Comparison of ENCODE assay signal across 27 cellular contexts in the genomic region with DNA sequence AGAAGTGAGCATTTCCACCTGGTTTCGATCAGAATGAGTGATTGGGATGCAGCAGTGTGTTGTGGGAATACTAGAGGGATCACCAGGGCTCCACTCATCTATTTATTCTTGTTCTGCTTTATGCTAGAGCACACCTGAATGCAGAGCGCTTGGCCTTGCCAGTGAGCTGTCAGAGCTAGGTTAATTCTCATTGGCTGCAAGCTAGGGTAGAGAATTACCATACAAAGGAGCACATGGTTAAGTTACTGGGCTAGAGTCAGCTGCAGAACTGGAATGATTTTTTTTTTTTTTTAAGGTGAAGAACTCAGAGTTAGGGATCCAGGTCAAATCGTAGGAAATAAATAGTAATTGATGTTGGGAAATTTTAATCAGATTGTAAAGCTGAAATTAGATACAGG. TPM values are rescaled to one million over a fixed set of nuclear protein-coding genes. Genes with fewer than 3 reads are reported as not detected.
DNase-seq lines count a peak whose midpoint lies in the region; ATAC-seq and TF ChIP-seq lines count a peak whose summit lies in the region.
"Had no signal": no experiment of that assay in that cellular context is flagged by ENCODE, and none has a peak within 500 bp of the region (broad histone marks: within the 10 kb centered on the region; RNA-seq: fewer than 3 reads in every experiment).

No MANE protein-coding gene starts in this region.

- H3K36me3 ChIP-seq in fibroblast of lung (ENCODE audit: control insufficient read depth, insufficient read depth, low read length), result peaks cover 6% of the 10 kb centered on the region
- peaks cover 79% of the 10 kb centered on the region for H3K36me3 ChIP-seq in skeletal muscle satellite cell (ENCODE audit: insufficient read depth, low read length)

- H3K27me3 Mint-ChIP-seq in endothelial cell (ENCODE audit: unreplicated experiment), result no peaks in the 10 kb centered on the region
- H3K27me3 Mint-ChIP-seq: activated CD4-positive, alpha-beta memory T cell treated with anti-CD3 and anti-CD28 coated beads, Interleukin-2, amount 10 ng/mL, durations not matched to agents 7 days and 5 days; CD4-positive, CD25-positive, alpha-beta regulatory T cell had no signal

- ATAC-seq in HG03342 (IDR thresholded peaks at IDR 0.05; ENCODE audit: unreplicated experiment), result no peak
- ATAC-seq: K562; left lobe of liver; stimulated activated naive CD8-positive, alpha-beta T cell treated with anti-CD3 and anti-CD28 coated beads, Interleukin-15, Interleukin-2, amounts not matched to agents 100 U/mL and 50 U/mL, for 24 hours had no signal

- H3K4me3 Mint-ChIP-seq in endothelial cell (ENCODE audit: unreplicated experiment), result no peak overlapping the region
- H3K4me3 Mint-ChIP-seq: activated CD4-positive, alpha-beta memory T cell treated with anti-CD3 and anti-CD28 coated beads, Interleukin-2, amount 10 ng/mL, durations not matched to agents 7 days and 5 days; brain; CD4-positive, CD25-positive, alpha-beta regulatory T cell; neural progenitor cell had no signal

- no peak overlapping the region for H2AFZ ChIP-seq in fibroblast of lung (ENCODE audit: low read length)
- H2AFZ ChIP-seq: neural progenitor cell had no signal

- H3K36me3 Mint-ChIP-seq in endothelial cell (ENCODE audit: low read depth, unreplicated experiment), result peaks cover 29% of the 10 kb centered on the region

- peaks cover 23% of the 10 kb centered on the region for H3K79me2 ChIP-seq in fibroblast of lung (ENCODE audit: control insufficient read depth, insufficient read depth, low read length)

- H3K4me2 ChIP-seq in fibroblast of lung (ENCODE audit: extremely low read depth, insufficient read depth, low read length), result peak overlapping the region; percentile 27
- H3K4me2 ChIP-seq in skeletal muscle satellite cell (ENCODE audit: low read length), result peak overlapping the region; percentile 14
- H3K4me2 ChIP-seq: neural progenitor cell had no signal

- H3K4me1 Mint-ChIP-seq in endothelial cell (ENCODE audit: unreplicated experiment), result no peaks in the 10 kb centered on the region

- no peak overlapping the region for H3K27ac ChIP-seq in fibroblast of lung (ENCODE audit: insufficient read depth, low read length)
- H3K27ac ChIP-seq: neural progenitor cell, right atrium auricular region, RWPE1 had no signal

- no peak overlapping the region for H3K27ac Mint-ChIP-seq in endothelial cell (ENCODE audit: unreplicated experiment)
- H3K27ac Mint-ChIP-seq: activated CD4-positive, alpha-beta memory T cell treated with anti-CD3 and anti-CD28 coated beads, Interleukin-2, amount 10 ng/mL, durations not matched to agents 7 days and 5 days; CD4-positive, CD25-positive, alpha-beta regulatory T cell; neural progenitor cell had no signal

- H4K20me1 ChIP-seq in fibroblast of lung (ENCODE audit: control insufficient read depth, extremely low read depth, insufficient read depth, low read length), result no peaks in the 10 kb centered on the region

- no peak for TF ChIP-seq CTCF in fibroblast of lung (conservative IDR thresholded peaks at IDR 0.05 in 1 of 2, IDR thresholded peaks at IDR 0.05 in 1 of 2; ENCODE audit: low read depth in 1 of 2, low read length in 2 of 2)
- TF ChIP-seq CTCF in endothelial cell (IDR thresholded peaks at IDR 0.05; ENCODE audit: unreplicated experiment), result no peak

- H3K4me3 ChIP-seq in fibroblast of lung (replicated peaks in 1 of 4; ENCODE audit: control extremely low read depth in 1 of 4, insufficient read depth in 1 of 4, low read depth in 3 of 4, low read length in 4 of 4), result no peak overlapping the region
- H3K4me3 ChIP-seq in skeletal muscle satellite cell (ENCODE audit: low read length), result no peak overlapping the region
- H3K4me3 ChIP-seq: K562, neural progenitor cell, right atrium auricular region had no signal

- H3K4me1 ChIP-seq in fibroblast of lung (ENCODE audit: control insufficient read depth, extremely low read depth, insufficient read depth, low read length) (peaks cover 11% of the 10 kb centered on the region), skeletal muscle satellite cell (ENCODE audit: control insufficient read depth, insufficient read depth, low read length) (peaks cover 51% of the 10 kb centered on the region)
- H3K4me1 ChIP-seq: neural progenitor cell had no signal

- H3K27me3 ChIP-seq in fibroblast of lung (ENCODE audit: control insufficient read depth, insufficient read depth, low read length) (no peaks in the 10 kb centered on the region), skeletal muscle satellite cell (ENCODE audit: control insufficient read depth, insufficient read depth, low read length) (no peaks in the 10 kb centered on the region)
- H3K27me3 ChIP-seq: neural progenitor cell, right atrium auricular region had no signal

- H3K9me3 ChIP-seq in fibroblast of lung (ENCODE audit: control insufficient read depth, insufficient read depth, low read depth, low read length) (no peaks in the 10 kb centered on the region), skeletal muscle satellite cell (replicated peaks; ENCODE audit: low read length) (no peaks in the 10 kb centered on the region)
- H3K9me3 ChIP-seq: right atrium auricular region had no signal

- H3K9ac ChIP-seq in fibroblast of lung (ENCODE audit: insufficient read depth, low read length) (no peak overlapping the region), skeletal muscle satellite cell (ENCODE audit: low read depth, low read length) (no peak overlapping the region)
- H3K9ac ChIP-seq: neural progenitor cell had no signal

- peak; percentile 36 for DNase-seq in NCI-H510A treated with DMSO at 0.1 percent for 48 hours (lab: John Stamatoyannopoulos, UW)
- no peak for DNase-seq in NCI-H510A (lab: John Stamatoyannopoulos, UW)
- peak; percentile 46 for DNase-seq in NCI-H345 treated with DMSO at 0.1 percent for 48 hours (lab: John Stamatoyannopoulos, UW; ENCODE audit: unreplicated experiment)
- DNase-seq in fibroblast of lung (ENCODE audit: low read depth in 2 of 2), result no peak
- no peak for DNase-seq in endothelial cell (ENCODE audit: low spot score)
- no peak for DNase-seq in NOMO-1 treated with dmso at 0.1 percent for 144 hours (lab: John Stamatoyannopoulos, UW; ENCODE audit: unreplicated experiment)
- DNase-seq: activated CD4-positive, alpha-beta memory T cell treated with anti-CD3 and anti-CD28 coated beads, Interleukin-2, amount 10 ng/mL, durations not matched to agents 7 days and 5 days; activated CD4-positive, alpha-beta T cell treated with anti-CD3 and anti-CD28 coated beads for 1 hour; activated CD8-positive, alpha-beta memory T cell treated with anti-CD3 and anti-CD28 coated beads, Interleukin-2, amount 50 U/mL, for 4 hours; activated naive CD4-positive, alpha-beta T cell treated with Interleukin-2 at 50 U/mL for 16 hours; CD4-positive, CD25-positive, alpha-beta regulatory T cell; glutamatergic neuron; GOT3; NCI-H1105; NCI-H2029; NCI-H446; posterior cingulate gyrus; stimulated activated CD4-positive, alpha-beta T cell treated with anti-CD3 and anti-CD28 coated beads, Interleukin-1b, Interleukin-23, amount 100 ng/mL, for 48 hours; stimulated activated naive CD8-positive, alpha-beta T cell treated with anti-CD3 and anti-CD28 coated beads, Interleukin-15, Interleukin-2, amounts not matched to agents 100 U/mL and 50 U/mL, for 24 hours had no signal

- H3K9me3 Mint-ChIP-seq in endothelial cell (ENCODE audit: unreplicated experiment), result no peaks in the 10 kb centered on the region
- H3K9me3 Mint-ChIP-seq: activated CD4-positive, alpha-beta memory T cell treated with anti-CD3 and anti-CD28 coated beads, Interleukin-2, amount 10 ng/mL, durations not matched to agents 7 days and 5 days; CD4-positive, CD25-positive, alpha-beta regulatory T cell had no signal

RNA-seq across cellular contexts. Expression of a gene that starts 8.8 kb away (rescaled TPM):
- 59.8 and 97.4 TPM in 2 replicates for total RNA-seq in fibroblast of lung
- 78.0 and 88.4 TPM in 2 replicates for polyA plus RNA-seq in fibroblast of lung
- 51.6 and 58.9 TPM in 2 replicates for polyA plus RNA-seq in fibroblast of lung (2012)
- polyA minus RNA-seq in fibroblast of lung (ENCODE audit: low replicate concordance), result 69.7 and 77.2 TPM in 2 replicates
- 53.5 and 61.6 TPM in 2 replicates for total RNA-seq in skeletal muscle satellite cell (2012; rRNA removed)
- total RNA-seq in endothelial cell (ENCODE audit: unreplicated experiment), result 42.0 TPM

RNA-seq across cellular contexts. Expression of a gene that starts 22.7 kb away (rescaled TPM):
- total RNA-seq in fibroblast of lung, result 79.6 and 179 TPM in 2 replicates
- polyA plus RNA-seq in fibroblast of lung, result 99.9 and 124 TPM in 2 replicates
- 92.3 and 114 TPM in 2 replicates for polyA plus RNA-seq in fibroblast of lung (2012)
- 671 and 740 TPM in 2 replicates for polyA minus RNA-seq in fibroblast of lung (ENCODE audit: low replicate concordance)
- total RNA-seq in skeletal muscle satellite cell (2012; rRNA removed), result 54.2 TPM in 2 replicates
- 2.4 TPM for total RNA-seq in endothelial cell (ENCODE audit: unreplicated experiment)
- total RNA-seq: CD4-positive, CD25-positive, alpha-beta regulatory T cell had no signal
- polyA plus RNA-seq: CD4-positive, CD25-positive, alpha-beta regulatory T cell had no signal

Comparison
In these comparisons a context has a peak if more than half of its experiments do, and no peak if none do; other contexts are left out.
1. DNase-seq: peak in NCI-H510A treated with DMSO at 0.1 percent for 48 hours (single experiment) and NCI-H345 treated with DMSO at 0.1 percent for 48 hours (single experiment); none in NCI-H510A (single experiment), fibroblast of lung (0 of 2), endothelial cell (single experiment) and NOMO-1 treated with dmso at 0.1 percent for 144 hours (single experiment).
2. RNA of a gene that starts 22.7 kb away (total RNA-seq): 79.6 to 179 TPM in fibroblast of lung; 2.4 TPM in endothelial cell (single experiment); every median in the first group is over 10 times any median in the second.